ENCODE assay signal across 17 cellular contexts in the genomic region with DNA sequence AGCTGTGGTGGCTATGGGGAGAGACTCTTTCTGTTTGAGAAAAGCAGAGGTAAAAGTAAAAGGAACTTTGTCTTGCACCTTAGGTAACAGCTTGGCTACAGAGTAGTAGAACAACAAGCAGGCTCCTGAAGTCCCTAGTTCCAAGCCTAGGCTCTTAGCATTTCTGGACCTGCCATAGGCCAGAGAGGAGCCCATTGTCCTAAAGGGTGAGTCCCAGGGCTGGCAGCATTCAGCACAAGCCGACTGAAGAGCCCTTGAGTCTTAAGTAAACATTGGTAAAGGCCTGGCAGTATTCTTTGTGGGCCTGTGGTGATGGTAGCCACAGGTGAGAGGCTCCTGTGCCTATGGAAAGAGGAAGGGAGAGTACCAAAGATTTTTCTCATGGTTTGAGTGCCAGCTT. TPM values are rescaled to one million over a fixed set of nuclear protein-coding genes. Genes with fewer than 3 reads are reported as not detected.
"Had no signal": no experiment of that assay in that cellular context is flagged by ENCODE, and none has a peak within 500 bp of the region (broad histone marks: within the 10 kb centered on the region; RNA-seq: fewer than 3 reads in every experiment).

No MANE protein-coding gene starts in this region.

- H3K4me3 ChIP-seq: stomach had no signal

- DNase-seq: activated CD4-positive, alpha-beta T cell treated with anti-CD3 and anti-CD28 coated beads for 36 hours; activated CD4-positive, alpha-beta T cell treated with anti-CD3 and anti-CD28 coated beads, Interleukin-2, amount 50 U/mL, for 48 hours; effector CD8-positive, alpha-beta T cell; mesendoderm; natural killer cell; stimulated activated CD4-positive, alpha-beta T cell treated with anti-CD3 and anti-CD28 coated beads, Interleukin-4, amount 100 ng/mL, for 24 hours; stomach had no signal

- ATAC-seq: activated CD4-positive, alpha-beta T cell treated with anti-CD3 and anti-CD28 coated beads for 36 hours; esophagus mucosa; natural killer cell; sciatic nerve; stimulated activated effector memory CD8-positive, alpha-beta T cell treated with anti-CD3 and anti-CD28 coated beads, Interleukin-12 subunit alpha, Interleukin-12 subunit beta, amount 100 ng/mL, for 72 hours; WTC11 had no signal

- H3K27ac ChIP-seq: neutrophil, parathyroid adenoma, stomach had no signal

- H3K27me3 ChIP-seq: neutrophil, stomach had no signal

- H3K36me3 ChIP-seq: neutrophil, stomach had no signal

- H3K9me3 ChIP-seq: neutrophil, stomach had no signal

- H3K4me1 ChIP-seq: parathyroid adenoma, stomach had no signal

RNA-seq across cellular contexts. Expression of a gene that starts 38.2 kb away (rescaled TPM):
- total RNA-seq: activated CD4-positive, alpha-beta T cell treated with anti-CD3 and anti-CD28 coated beads for 36 hours; bronchial epithelial cell; chondrocyte; esophagus mucosa; liver; natural killer cell; sciatic nerve; stomach; temporal lobe; WTC11 had no signal
- polyA plus RNA-seq: liver, stomach had no signal

RNA-seq across cellular contexts. Expression of a gene that starts 54.2 kb away (rescaled TPM):
- total RNA-seq: activated CD4-positive, alpha-beta T cell treated with anti-CD3 and anti-CD28 coated beads for 36 hours; bronchial epithelial cell; chondrocyte; esophagus mucosa; liver; natural killer cell; sciatic nerve; stomach; temporal lobe; WTC11 had no signal
- polyA plus RNA-seq: liver, stomach had no signal

RNA-seq across cellular contexts. Expression of a gene that starts 54.6 kb away (rescaled TPM):
- total RNA-seq: activated CD4-positive, alpha-beta T cell treated with anti-CD3 and anti-CD28 coated beads for 36 hours; bronchial epithelial cell; chondrocyte; liver; natural killer cell; sciatic nerve; stomach; temporal lobe; WTC11 had no signal
- polyA plus RNA-seq: liver had no signal
